9 cellular contexts compared by ENCODE assay signal in the genomic region with DNA sequence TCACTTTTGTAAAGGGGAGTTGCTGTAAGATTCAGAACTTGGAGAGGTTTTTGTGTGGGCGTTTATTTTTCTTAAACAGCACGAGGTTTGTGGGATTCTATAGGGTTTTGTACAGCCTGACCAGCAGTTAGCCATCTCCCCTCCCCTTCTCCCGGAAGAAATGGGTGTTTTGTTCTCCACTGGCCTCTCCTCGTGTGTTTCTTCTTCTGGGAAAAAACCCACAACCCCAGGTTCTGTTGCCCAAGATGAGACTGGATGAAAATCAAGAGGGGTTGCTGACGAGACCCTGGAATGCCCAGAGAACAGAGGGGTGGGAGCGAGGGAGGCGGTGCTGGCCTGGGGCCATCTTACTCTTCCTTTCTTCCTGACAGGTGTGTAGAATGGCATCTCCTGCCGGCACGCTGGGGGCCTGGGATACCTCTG.
A peak's percentile ranks its signal among the peaks of the same experiment; 100 is the strongest.
DNase-seq lines count a peak whose midpoint lies in the region; ATAC-seq and TF ChIP-seq lines count a peak whose summit lies in the region.
"Had no signal": no experiment of that assay in that cellular context is flagged by ENCODE, and none has a peak within 500 bp of the region (broad histone marks: within the 10 kb centered on the region; RNA-seq: fewer than 3 reads in every experiment).

No MANE protein-coding gene starts in this region.

- no peak overlapping the region for H2AFZ ChIP-seq in Loucy (ENCODE audit: low read length)
- no peak overlapping the region for H2AFZ ChIP-seq in neural progenitor cell (replicated peaks)

- H3K36me3 Mint-ChIP-seq in CD8-positive, alpha-beta T cell = no peaks in the 10 kb centered on the region
- H3K36me3 Mint-ChIP-seq in MCF 10A (ENCODE audit: insufficient read depth, unreplicated experiment) (peaks cover 18% of the 10 kb centered on the region), neural progenitor cell (peaks cover 7% of the 10 kb centered on the region)

- H3K36me3 ChIP-seq in CD8-positive, alpha-beta T cell (ENCODE audit: insufficient read depth, low read length) = no peaks in the 10 kb centered on the region
- H3K36me3 ChIP-seq in Loucy (ENCODE audit: insufficient read depth, low read length) (peaks cover 39% of the 10 kb centered on the region; the same call in 1 of the 2 replicates), neural progenitor cell (no peaks in the 10 kb centered on the region)

- H3K4me3 ChIP-seq in CD8-positive, alpha-beta T cell (ENCODE audit: low read depth, low read length) = no peak overlapping the region
- H3K4me3 ChIP-seq in Loucy (ENCODE audit: low read length, poor library complexity, severe bottlenecking) (peak overlapping the region; percentile 37), neural progenitor cell (no peak overlapping the region)

- H3K9me3 ChIP-seq in CD8-positive, alpha-beta T cell (ENCODE audit: low read length) = no peaks in the 10 kb centered on the region
- no peaks in the 10 kb centered on the region for H3K9me3 ChIP-seq in Loucy (ENCODE audit: insufficient read depth, low read depth, low read length)
- no peaks in the 10 kb centered on the region for H3K9me3 ChIP-seq in neural progenitor cell (ENCODE audit: low read depth)

- no peak overlapping the region for H3K4me3 Mint-ChIP-seq in CD8-positive, alpha-beta T cell
- H3K4me3 Mint-ChIP-seq in MCF 10A (ENCODE audit: unreplicated experiment) (no peak overlapping the region), neural progenitor cell (no peak overlapping the region)

- no peaks in the 10 kb centered on the region for H3K27me3 Mint-ChIP-seq in CD8-positive, alpha-beta T cell (ENCODE audit: low read depth)
- no peaks in the 10 kb centered on the region for H3K27me3 Mint-ChIP-seq in MCF 10A (ENCODE audit: insufficient read depth, unreplicated experiment)
- H3K27me3 Mint-ChIP-seq in neural progenitor cell (ENCODE audit: insufficient read depth, low read depth) = no peaks in the 10 kb centered on the region

- H3K27ac Mint-ChIP-seq in CD8-positive, alpha-beta T cell = peak overlapping the region; percentile 94
- H3K27ac Mint-ChIP-seq in MCF 10A (ENCODE audit: low read depth, unreplicated experiment) (peak overlapping the region; percentile 88), neural progenitor cell (peak overlapping the region; percentile 79)

- H3K9me3 Mint-ChIP-seq in CD8-positive, alpha-beta T cell = no peaks in the 10 kb centered on the region
- H3K9me3 Mint-ChIP-seq in MCF 10A (ENCODE audit: unreplicated experiment) (no peaks in the 10 kb centered on the region), neural progenitor cell (no peaks in the 10 kb centered on the region)

- no peak for DNase-seq in CD8-positive, alpha-beta T cell
- DNase-seq in MCF 10A (ENCODE audit: unreplicated experiment) (peak; percentile 11), neural progenitor cell (ENCODE audit: low spot score) (no peak), NCI-H510A treated with DMSO at 0.1 percent for 48 hours (lab: John Stamatoyannopoulos, UW) (no peak), GOT3 (lab: John Stamatoyannopoulos, UW) (no peak)
- no peak for DNase-seq in effector CD8-positive, alpha-beta T cell (lab: John Stamatoyannopoulos, UW)
- DNase-seq: small intestine had no signal

- POLR2A ChIA-PET in CD8-positive, alpha-beta T cell (lab: Charles Lee) = no interaction called here
- POLR2A ChIA-PET in MCF 10A (lab: Yijun Ruan, JAX) = no interaction called here

- H3K27ac ChIP-seq in CD8-positive, alpha-beta T cell (ENCODE audit: low read depth, low read length) = no peak overlapping the region
- no peak overlapping the region for H3K27ac ChIP-seq in neural progenitor cell

- H3F3A ChIP-seq in Loucy (ENCODE audit: low read depth) (peaks cover 20% of the 10 kb centered on the region), neural progenitor cell (ENCODE audit: low read depth) (peaks cover 22% of the 10 kb centered on the region)

- H3K9me2 ChIP-seq in Loucy (replicated peaks; ENCODE audit: low read depth, low read length) = no peaks in the 10 kb centered on the region

- peak overlapping the region; percentile 54 for H3K4me2 ChIP-seq in Loucy (ENCODE audit: low read depth, low read length, poor library complexity, severe bottlenecking)
- H3K4me2 ChIP-seq in neural progenitor cell = no peak overlapping the region

- no peak for ATAC-seq in CD8-positive, alpha-beta T cell
- ATAC-seq in HG03108 (IDR thresholded peaks at IDR 0.05; ENCODE audit: unreplicated experiment) = no peak

- intact Hi-C loops in CD8-positive, alpha-beta T cell (cut with DNase I, micrococcal nuclease) = loop anchor here in 1 of 2 experiments (5.0 to 10.0 kb wide), 2 partner anchors 148 to 405 kb away; no protein-coding TSS in a partner anchor
- intact Hi-C loops in MCF 10A (cut with micrococcal nuclease) = loop anchor here (5.0 kb wide), 2 partner anchors 185 to 230 kb away; partner anchors contain the start of gene MSI2

- H3K27me3 ChIP-seq in CD8-positive, alpha-beta T cell (ENCODE audit: insufficient read depth, low read length) = no peaks in the 10 kb centered on the region
- H3K27me3 ChIP-seq in Loucy (ENCODE audit: insufficient read depth, low read length, poor library complexity, severe bottlenecking) (no peaks in the 10 kb centered on the region), neural progenitor cell (no peaks in the 10 kb centered on the region)

- H3K4me1 Mint-ChIP-seq in CD8-positive, alpha-beta T cell (ENCODE audit: low read depth) = peaks cover 68% of the 10 kb centered on the region
- peaks cover 36% of the 10 kb centered on the region for H3K4me1 Mint-ChIP-seq in MCF 10A (ENCODE audit: insufficient read depth, unreplicated experiment)
- peaks cover 92% of the 10 kb centered on the region for H3K4me1 Mint-ChIP-seq in neural progenitor cell

- no TSS peak for BruUV-seq in MCF 10A (replicated peaks; lab: Mats Ljungman, UMichigan)

- peaks cover 41% of the 10 kb centered on the region for H3K4me1 ChIP-seq in CD8-positive, alpha-beta T cell (ENCODE audit: insufficient read depth, low read length)
- H3K4me1 ChIP-seq in Loucy (ENCODE audit: insufficient read depth, low read length, poor library complexity, severe bottlenecking) (peaks cover 92% of the 10 kb centered on the region), neural progenitor cell (peaks cover 66% of the 10 kb centered on the region)

- no peak for TF ChIP-seq CTCF in CD8-positive, alpha-beta T cell (IDR thresholded peaks at IDR 0.05)
- no peak for TF ChIP-seq CTCF in Loucy (conservative IDR thresholded peaks at IDR 0.05; ENCODE audit: low read length)
- no peak for TF ChIP-seq CTCF in MCF 10A (IDR thresholded peaks at IDR 0.05; ENCODE audit: unreplicated experiment)
- TF ChIP-seq CTCF in neural progenitor cell (IDR thresholded peaks at IDR 0.05) = no peak

- peaks cover 87% of the 10 kb centered on the region for H3K79me2 ChIP-seq in Loucy (ENCODE audit: insufficient read depth, low read length)
- H3K79me2 ChIP-seq in neural progenitor cell (ENCODE audit: low read depth) = peaks cover 93% of the 10 kb centered on the region

- H3K9ac ChIP-seq in Loucy (ENCODE audit: low read depth, low read length, poor library complexity, severe bottlenecking) = peak overlapping the region; percentile 90
- H3K9ac ChIP-seq in neural progenitor cell = no peak overlapping the region

- H4K20me1 ChIP-seq in Loucy (ENCODE audit: insufficient read depth, low read length, poor library complexity, severe bottlenecking) = no peaks in the 10 kb centered on the region
- peaks cover 73% of the 10 kb centered on the region for H4K20me1 ChIP-seq in neural progenitor cell (ENCODE audit: low read depth)

- CTCF ChIA-PET in CD8-positive, alpha-beta T cell (lab: Charles Lee) = interaction anchor here (3.8 kb wide), 1 partner anchor 199 kb away, joined by 24 read pairs; no protein-coding TSS in a partner anchor
- CTCF ChIA-PET in MCF 10A (lab: Yijun Ruan, JAX) = interaction anchor here (0.6 to 3.7 kb wide), 6 partner anchors 19 to 215 kb away, joined by 3 to 13 read pairs (median 4); no protein-coding TSS in a partner anchor
